ENCODE assay signal across 23 cellular contexts in genomic region chrX:80266979-80267378, GRCh38.
"Had no signal": no experiment of that assay in that cellular context is flagged by ENCODE, and none has a peak within 500 bp of the region (broad histone marks: within the 10 kb centered on the region; RNA-seq: fewer than 3 reads in every experiment).

No MANE protein-coding gene starts in this region.

- H3K27me3 Mint-ChIP-seq: activated B cell treated with CpG ODN at 0.5 μM for 24 hours; activated CD4-positive, alpha-beta memory T cell treated with anti-CD3 and anti-CD28 coated beads for 36 hours; activated CD4-positive, alpha-beta T cell treated with anti-CD3 and anti-CD28 coated beads, Interleukin-2, amount 10 ng/mL, durations not matched to agents 7 days and 5 days; activated naive CD4-positive, alpha-beta T cell treated with anti-CD3 and anti-CD28 coated beads, Interleukin-2, amount 10 ng/mL, durations not matched to agents 7 days and 5 days; activated naive CD8-positive, alpha-beta T cell treated with anti-CD3 and anti-CD28 coated beads for 36 hours had no signal

- H3K4me3 Mint-ChIP-seq: activated B cell treated with CpG ODN at 0.5 μM for 24 hours; activated CD4-positive, alpha-beta memory T cell treated with anti-CD3 and anti-CD28 coated beads for 36 hours; activated CD4-positive, alpha-beta T cell treated with anti-CD3 and anti-CD28 coated beads, Interleukin-2, amount 10 ng/mL, durations not matched to agents 7 days and 5 days; activated naive CD4-positive, alpha-beta T cell treated with anti-CD3 and anti-CD28 coated beads, Interleukin-2, amount 10 ng/mL, durations not matched to agents 7 days and 5 days; activated naive CD8-positive, alpha-beta T cell treated with anti-CD3 and anti-CD28 coated beads for 36 hours; activated T-cell treated with anti-CD3 and anti-CD28 coated beads, Interleukin-2, amount 50 U/mL, for 4 hours had no signal

- H3K36me3 Mint-ChIP-seq: activated CD4-positive, alpha-beta memory T cell treated with anti-CD3 and anti-CD28 coated beads for 36 hours; activated naive CD4-positive, alpha-beta T cell treated with anti-CD3 and anti-CD28 coated beads, Interleukin-2, amount 10 ng/mL, durations not matched to agents 7 days and 5 days; activated naive CD8-positive, alpha-beta T cell treated with anti-CD3 and anti-CD28 coated beads for 36 hours had no signal

- H3K27ac Mint-ChIP-seq: activated B cell treated with CpG ODN at 0.5 μM for 24 hours; activated CD4-positive, alpha-beta memory T cell treated with anti-CD3 and anti-CD28 coated beads for 36 hours; activated CD4-positive, alpha-beta T cell treated with anti-CD3 and anti-CD28 coated beads, Interleukin-2, amount 10 ng/mL, durations not matched to agents 7 days and 5 days; activated naive CD4-positive, alpha-beta T cell treated with anti-CD3 and anti-CD28 coated beads, Interleukin-2, amount 10 ng/mL, durations not matched to agents 7 days and 5 days; activated naive CD8-positive, alpha-beta T cell treated with anti-CD3 and anti-CD28 coated beads for 36 hours had no signal

- DNase-seq: activated B cell treated with CpG ODN at 0.5 μM for 24 hours; activated CD4-positive, alpha-beta memory T cell treated with anti-CD3 and anti-CD28 coated beads for 36 hours; activated CD4-positive, alpha-beta T cell treated with anti-CD3 and anti-CD28 coated beads, Interleukin-2, amount 10 ng/mL, durations not matched to agents 7 days and 5 days; activated CD8-positive, alpha-beta memory T cell treated with anti-CD3 and anti-CD28 coated beads for 24 hours; activated gamma-delta T cell treated with Interleukin-2 at 50 U/mL for 16 hours; activated naive CD4-positive, alpha-beta T cell treated with anti-CD3 and anti-CD28 coated beads, Interleukin-2, amount 10 ng/mL, durations not matched to agents 7 days and 5 days; activated naive CD8-positive, alpha-beta T cell treated with anti-CD3 and anti-CD28 coated beads for 36 hours; activated T-cell treated with anti-CD3 and anti-CD28 coated beads, Interleukin-2, amount 50 U/mL, for 4 hours; cerebellar nuclear complex; NCI-H1092; NCI-H1417; NCI-H1930; NCI-H2171 treated with DMSO at 0.1 percent for 48 hours; NCI-H345; NCI-H510A; NCI-H526 treated with DMSO at 0.1 percent for 48 hours; NCI-H82; NK-92 treated with Interleukin-12 subunit alpha and Interleukin-12 subunit beta, amount 100 ng/mL, for 24 hours; OCI-M1; Peyer's patch; SHP77; SW 1271 had no signal

- H3K4me3 ChIP-seq: Peyer's patch, SJSA1 had no signal

- H3K9me3 Mint-ChIP-seq: activated B cell treated with CpG ODN at 0.5 μM for 24 hours; activated CD4-positive, alpha-beta memory T cell treated with anti-CD3 and anti-CD28 coated beads for 36 hours; activated CD4-positive, alpha-beta T cell treated with anti-CD3 and anti-CD28 coated beads, Interleukin-2, amount 10 ng/mL, durations not matched to agents 7 days and 5 days; activated naive CD4-positive, alpha-beta T cell treated with anti-CD3 and anti-CD28 coated beads, Interleukin-2, amount 10 ng/mL, durations not matched to agents 7 days and 5 days; activated naive CD8-positive, alpha-beta T cell treated with anti-CD3 and anti-CD28 coated beads for 36 hours; activated T-cell treated with anti-CD3 and anti-CD28 coated beads, Interleukin-2, amount 50 U/mL, for 4 hours had no signal

- H3K4me1 Mint-ChIP-seq: activated B cell treated with CpG ODN at 0.5 μM for 24 hours; activated CD4-positive, alpha-beta T cell treated with anti-CD3 and anti-CD28 coated beads, Interleukin-2, amount 10 ng/mL, durations not matched to agents 7 days and 5 days; activated naive CD4-positive, alpha-beta T cell treated with anti-CD3 and anti-CD28 coated beads, Interleukin-2, amount 10 ng/mL, durations not matched to agents 7 days and 5 days; activated naive CD8-positive, alpha-beta T cell treated with anti-CD3 and anti-CD28 coated beads for 36 hours had no signal
